In genomic region chr9:12091865-12092527, GRCh38 we compare ENCODE assay signal across 1 cellular context.
TF ChIP-seq lines count a peak whose summit lies in the region.

No MANE protein-coding gene starts in this region.

TF ChIP-seq in H1, 55 proteins besides CTCF, POLR2A, EP300 and RAD21 (continued from another document):
- no peak for TF ChIP-seq MAFK (IDR thresholded peaks at IDR 0.05; ENCODE audit: low read depth, low read length)
- no peak for TF ChIP-seq BRCA1 (IDR thresholded peaks at IDR 0.05; ENCODE audit: low read depth, low read length)
- no peak for TF ChIP-seq TAF1 (IDR thresholded peaks at IDR 0.05; ENCODE audit: low read depth, low read length)
